In the genomic region with DNA sequence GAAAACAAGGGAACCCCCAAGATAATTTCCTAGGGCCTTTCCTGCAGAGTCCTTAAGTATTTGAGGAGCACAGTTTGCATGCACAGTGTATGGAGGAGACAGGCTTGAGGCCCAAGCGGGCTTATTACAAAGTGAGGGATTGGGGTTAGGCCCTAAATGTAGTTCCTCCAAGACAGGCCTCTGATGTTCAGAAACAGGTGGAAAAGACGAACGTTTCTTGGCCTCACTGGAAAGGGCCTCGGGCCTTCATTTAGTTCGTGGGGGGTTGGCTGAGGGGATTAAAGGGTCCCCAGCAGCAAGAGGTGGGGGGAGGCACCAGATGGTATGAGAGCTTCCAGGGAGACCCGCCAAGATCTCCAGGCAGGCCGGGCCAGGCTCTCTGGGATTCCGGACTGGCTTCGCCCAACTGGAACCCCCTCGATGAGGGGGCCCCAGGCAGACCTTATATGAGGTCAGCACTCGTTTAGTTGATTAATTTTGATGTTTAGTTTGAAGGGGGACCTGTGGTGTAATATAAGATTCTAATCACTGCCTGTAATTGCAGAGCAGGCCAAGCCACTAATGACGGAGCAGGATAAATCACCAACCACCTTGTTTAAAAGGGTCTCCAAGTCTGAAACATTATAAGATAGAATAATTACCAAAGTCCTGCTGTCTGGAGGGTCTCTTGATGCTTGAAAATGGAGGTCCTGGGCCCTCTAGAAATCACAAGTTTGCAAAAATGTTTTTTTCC, we compare ENCODE assay signal across 8 cellular contexts. TPM values are rescaled to one million over a fixed set of nuclear protein-coding genes. Genes with fewer than 3 reads are reported as not detected.
DNase-seq lines count a peak whose midpoint lies in the region; ATAC-seq, FAIRE-seq and TF ChIP-seq lines count a peak whose summit lies in the region.

No MANE protein-coding gene starts in this region.

- peaks cover 33% of the 10 kb centered on the region for H3K36me3 Mint-ChIP-seq in activated naive CD4-positive, alpha-beta T cell treated with anti-CD3 and anti-CD28 coated beads, Interleukin-2, amount 50 U/mL, for 24 hours
- peaks cover 53% of the 10 kb centered on the region for H3K36me3 Mint-ChIP-seq in activated CD4-positive, alpha-beta memory T cell treated with anti-CD3 and anti-CD28 coated beads, Interleukin-2, amount 10 ng/mL, durations not matched to agents 7 days and 5 days (ENCODE audit: low read depth)

- FAIRE-seq in keratinocyte (lab: Jason Lieb, UNC): no peak

- WGBS in transverse colon (ENCODE audit: low coverage in 1 of 2), 2 donors: 56 to 83% methylated on average over 1 to 12 of the region's 12 CpGs

- H3K36me3 ChIP-seq in keratinocyte (ENCODE audit: control insufficient read depth in 2 of 2, extremely low read depth in 1 of 2, insufficient read depth in 2 of 2, low read length in 2 of 2) (peaks cover 21 to 40% of the 10 kb centered on the region in 2 experiments), transverse colon (no peaks in the 10 kb centered on the region)

- no peaks in the 10 kb centered on the region for H3K27me3 ChIP-seq in keratinocyte (ENCODE audit: control insufficient read depth, extremely low read depth, insufficient read depth, low read length)
- no peaks in the 10 kb centered on the region for H3K27me3 ChIP-seq in transverse colon

- H4K20me1 ChIP-seq in keratinocyte (ENCODE audit: control insufficient read depth, extremely low read depth, insufficient read depth, low read length): peaks cover 12% of the 10 kb centered on the region

- no peaks in the 10 kb centered on the region for H3K9me3 Mint-ChIP-seq in activated naive CD4-positive, alpha-beta T cell treated with anti-CD3 and anti-CD28 coated beads, Interleukin-2, amount 50 U/mL, for 24 hours
- H3K9me3 Mint-ChIP-seq in activated CD4-positive, alpha-beta memory T cell treated with anti-CD3 and anti-CD28 coated beads, Interleukin-2, amount 10 ng/mL, durations not matched to agents 7 days and 5 days: no peaks in the 10 kb centered on the region

- peaks cover 64% of the 10 kb centered on the region for H3K4me1 Mint-ChIP-seq in activated naive CD4-positive, alpha-beta T cell treated with anti-CD3 and anti-CD28 coated beads, Interleukin-2, amount 50 U/mL, for 24 hours
- H3K4me1 Mint-ChIP-seq in activated CD4-positive, alpha-beta memory T cell treated with anti-CD3 and anti-CD28 coated beads, Interleukin-2, amount 10 ng/mL, durations not matched to agents 7 days and 5 days: peaks cover 61% of the 10 kb centered on the region

- H3K27ac ChIP-seq in keratinocyte (ENCODE audit: control insufficient read depth, insufficient read depth, low read length): peak overlapping the region; percentile 81
- H3K27ac ChIP-seq in transverse colon: peak overlapping the region; percentile 83 to 88 (median 87)

- intact Hi-C loops in transverse colon (cut with DNase I; ENCODE audit: low total_unique reads): loop anchor here (2.0 to 5.0 kb wide), 2 partner anchors 44 to 1396 kb away; a partner anchor contains a TSS

- in situ Hi-C loops in transverse colon (cut with MboI; ENCODE audit: low pct_ligation_motif_present in 1 of 4, low pct_unique_long_range_greater_than_20kb in 1 of 4, low sequenced_read_pairs in 3 of 4): no loop called here

- POLR2A ChIA-PET in activated CD4-positive, alpha-beta memory T cell treated with anti-CD3 and anti-CD28 coated beads, Interleukin-2, amount 10 ng/mL, durations not matched to agents 7 days and 5 days (lab: Charles Lee): interaction anchor here (1.0 kb wide), 1 partner anchor 9 kb away, joined by 8 read pairs; no protein-coding TSS in a partner anchor

- TF ChIP-seq EP300 in transverse colon (IDR thresholded peaks at IDR 0.05; ENCODE audit: low read depth): no peak

- CTCF ChIA-PET in activated CD4-positive, alpha-beta memory T cell treated with anti-CD3 and anti-CD28 coated beads, Interleukin-2, amount 10 ng/mL, durations not matched to agents 7 days and 5 days (lab: Charles Lee): no interaction called here

- H2AFZ ChIP-seq in keratinocyte (ENCODE audit: control insufficient read depth, low read length): no peak overlapping the region

- H3K9me3 ChIP-seq in keratinocyte (ENCODE audit: control insufficient read depth, low read depth, low read length): no peaks in the 10 kb centered on the region
- H3K9me3 ChIP-seq in transverse colon: no peaks in the 10 kb centered on the region

- H3K79me2 ChIP-seq in keratinocyte (ENCODE audit: control insufficient read depth, insufficient read depth, low read length): peaks cover 37% of the 10 kb centered on the region

- H3K9me1 ChIP-seq in keratinocyte (ENCODE audit: control insufficient read depth, extremely low read depth, insufficient read depth, low read length): peaks cover 10% of the 10 kb centered on the region

- no peak for ATAC-seq in omental fat pad (ENCODE audit: low FRiP score)

- peak overlapping the region; percentile 94 for H3K4me3 Mint-ChIP-seq in activated naive CD4-positive, alpha-beta T cell treated with anti-CD3 and anti-CD28 coated beads, Interleukin-2, amount 50 U/mL, for 24 hours
- H3K4me3 Mint-ChIP-seq in activated CD4-positive, alpha-beta memory T cell treated with anti-CD3 and anti-CD28 coated beads, Interleukin-2, amount 10 ng/mL, durations not matched to agents 7 days and 5 days: peak overlapping the region; percentile 85

- H3K4me3 ChIP-seq in keratinocyte (ENCODE audit: control insufficient read depth in 2 of 3, extremely low read depth in 1 of 3, insufficient read depth in 2 of 3, low read depth in 1 of 3, low read length in 3 of 3) (peak overlapping the region; percentile 82 to 94 (median 90)), transverse colon (peak overlapping the region in 3 of 4 donors; percentile 65 to 80 (median 69))

- dilution Hi-C loops in keratinocyte (cut with MboI; ENCODE audit: extremely low pct_ligation_motif_present, low sequenced_read_pairs): no loop called here

- DNase-seq in activated naive CD4-positive, alpha-beta T cell (lab: John Stamatoyannopoulos, UW): no peak
- DNase-seq in activated CD4-positive, alpha-beta memory T cell treated with anti-CD3 and anti-CD28 coated beads, Interleukin-2, amount 10 ng/mL, durations not matched to agents 7 days and 5 days: no peak
- DNase-seq in keratinocyte (ENCODE audit: low read depth, low spot score) (no peak), transverse colon (no peak), NCI-H510A treated with DMSO at 0.1 percent for 48 hours (lab: John Stamatoyannopoulos, UW) (no peak), omental fat pad (ENCODE audit: low spot score) (no peak)
- no peak for DNase-seq in stimulated activated CD8-positive, alpha-beta memory T cell treated with anti-CD3 and anti-CD28 coated beads, Interleukin-4, amount 100 ng/mL, for 48 hours

- H3K27ac Mint-ChIP-seq in activated naive CD4-positive, alpha-beta T cell treated with anti-CD3 and anti-CD28 coated beads, Interleukin-2, amount 50 U/mL, for 24 hours: peak overlapping the region; percentile 95
- peak overlapping the region; percentile 84 for H3K27ac Mint-ChIP-seq in activated CD4-positive, alpha-beta memory T cell treated with anti-CD3 and anti-CD28 coated beads, Interleukin-2, amount 10 ng/mL, durations not matched to agents 7 days and 5 days

- H3K4me1 ChIP-seq in keratinocyte (ENCODE audit: control insufficient read depth, extremely low read depth, insufficient read depth, low read length): peaks cover 60% of the 10 kb centered on the region
- H3K4me1 ChIP-seq in transverse colon: peaks cover 0 to 36% (median 26%) of the 10 kb centered on the region in 4 donors

- peak overlapping the region; percentile 88 for H3K9ac ChIP-seq in keratinocyte (ENCODE audit: control insufficient read depth, extremely low read depth, insufficient read depth, low read length)

- TF ChIP-seq POLR2A in transverse colon (IDR thresholded peaks at IDR 0.05): no peak

- H3K27me3 Mint-ChIP-seq in activated naive CD4-positive, alpha-beta T cell treated with anti-CD3 and anti-CD28 coated beads, Interleukin-2, amount 50 U/mL, for 24 hours: no peaks in the 10 kb centered on the region
- H3K27me3 Mint-ChIP-seq in activated CD4-positive, alpha-beta memory T cell treated with anti-CD3 and anti-CD28 coated beads, Interleukin-2, amount 10 ng/mL, durations not matched to agents 7 days and 5 days: no peaks in the 10 kb centered on the region

- no peak for TF ChIP-seq CTCF in keratinocyte (optimal IDR thresholded peaks at IDR 0.05 in 1 of 3, IDR thresholded peaks at IDR 0.05 in 1 of 3, conservative IDR thresholded peaks at IDR 0.05 in 1 of 3; ENCODE audit: extremely low read depth in 1 of 3, insufficient read depth in 2 of 3, low read length in 3 of 3)
- no peak for TF ChIP-seq CTCF in transverse colon (IDR thresholded peaks at IDR 0.05)
- no peak for TF ChIP-seq CTCF in omental fat pad (IDR thresholded peaks at IDR 0.05)

- peak overlapping the region; percentile 97 for H3K4me2 ChIP-seq in keratinocyte (ENCODE audit: control insufficient read depth, extremely low read depth, insufficient read depth, low read depth, low read length)

RNA-seq across cellular contexts. Expression of a gene that starts 2.0 kb away (rescaled TPM):
- 100 to 1,000 TPM; 269 to 282 TPM for total RNA-seq in activated CD4-positive, alpha-beta memory T cell treated with anti-CD3 and anti-CD28 coated beads, Interleukin-2, amount 10 ng/mL, durations not matched to agents 7 days and 5 days
- polyA plus RNA-seq in keratinocyte: 69.1 to 185 TPM (median 160 TPM) in 3 replicates
- polyA plus RNA-seq in keratinocyte (2011; ENCODE audit: low read depth): 30.9 TPM
- 90.8 and 179 TPM in 2 replicates for polyA plus RNA-seq in keratinocyte (2011; cell fraction: cytosol; rRNA removed)
- 43.3 and 58.2 TPM in 2 replicates for polyA plus RNA-seq in keratinocyte (2011; cell fraction: nucleus; rRNA removed)
- 162 and 664 TPM in 2 replicates for polyA plus RNA-seq in keratinocyte (2012; ENCODE audit: low replicate concordance)
- polyA minus RNA-seq in keratinocyte: 60.7 to 714 TPM (median 117 TPM) in 3 replicates
- polyA minus RNA-seq in keratinocyte (2011; cell fraction: cytosol; rRNA and poly(A)+ RNA removed): 186 TPM
- polyA minus RNA-seq in keratinocyte (2011; cell fraction: nucleus; rRNA and poly(A)+ RNA removed): 21.0 and 28.2 TPM in 2 replicates
- total RNA-seq in transverse colon (100 to 1,000 TPM in 1 of 4 donors, 10 to 100 TPM in 3; 23.2 to 112 (median 63.2) TPM), omental fat pad (10 to 100 TPM; 15.6 to 80.7 (median 31.3) TPM)

RNA-seq across cellular contexts. Expression of a gene that starts 10.1 kb away (rescaled TPM):
- 10 to 100 TPM; 38.3 to 38.4 TPM for total RNA-seq in activated CD4-positive, alpha-beta memory T cell treated with anti-CD3 and anti-CD28 coated beads, Interleukin-2, amount 10 ng/mL, durations not matched to agents 7 days and 5 days
- polyA plus RNA-seq in keratinocyte: 27.4 to 49.3 TPM (median 33.0 TPM) in 3 replicates
- polyA plus RNA-seq in keratinocyte (2011; ENCODE audit: low read depth): 16.0 TPM
- polyA plus RNA-seq in keratinocyte (2011; cell fraction: cytosol; rRNA removed): 35.4 and 62.8 TPM in 2 replicates
- polyA plus RNA-seq in keratinocyte (2011; cell fraction: nucleus; rRNA removed): 27.3 and 38.3 TPM in 2 replicates
- polyA plus RNA-seq in keratinocyte (2012; ENCODE audit: low replicate concordance): 48.3 and 50.2 TPM in 2 replicates
- polyA minus RNA-seq in keratinocyte: 18.6 to 50.4 TPM (median 32.2 TPM) in 3 replicates
- polyA minus RNA-seq in keratinocyte (2011; cell fraction: cytosol; rRNA and poly(A)+ RNA removed): 78.5 TPM
- 5.9 and 6.0 TPM in 2 replicates for polyA minus RNA-seq in keratinocyte (2011; cell fraction: nucleus; rRNA and poly(A)+ RNA removed)
- total RNA-seq in transverse colon (10 to 100 TPM in 3 of 4 donors, 1 to 10 TPM in 1; 8.2 to 14.9 (median 12.5) TPM), omental fat pad (10 to 100 TPM; 11.8 to 23.8 (median 17.2) TPM)
